In the genomic region with DNA sequence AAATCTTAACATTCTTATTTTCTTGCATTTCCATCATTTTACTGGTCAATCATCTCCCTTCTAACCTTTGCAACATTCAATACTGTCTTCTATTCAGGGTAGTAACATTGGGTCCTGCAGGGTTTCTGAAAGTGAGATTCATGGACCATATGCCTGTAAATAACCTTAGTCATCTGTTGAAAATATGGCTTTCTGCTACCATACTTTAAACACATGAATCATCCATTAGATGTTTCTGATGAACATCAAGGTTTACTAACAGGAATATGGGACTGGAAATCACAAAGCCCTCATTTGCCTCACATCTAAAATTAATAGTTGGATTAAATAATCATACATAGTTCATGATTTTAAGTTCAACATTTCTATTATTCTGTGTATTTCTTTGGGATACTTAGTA, we compare ENCODE assay signal across 15 cellular contexts.
DNase-seq lines count a peak whose midpoint lies in the region; ATAC-seq, FAIRE-seq and TF ChIP-seq lines count a peak whose summit lies in the region.
"Had no signal": no experiment of that assay in that cellular context is flagged by ENCODE, and none has a peak within 500 bp of the region (broad histone marks: within the 10 kb centered on the region; RNA-seq: fewer than 3 reads in every experiment).

No MANE protein-coding gene starts in this region.

- H3F3A ChIP-seq in SK-N-SH (replicated peaks; ENCODE audit: insufficient read depth), result peaks cover 55% of the 10 kb centered on the region

- H3K14ac ChIP-seq in neuronal stem cell (ENCODE audit: low read length), result no peak overlapping the region

- no peaks in the 10 kb centered on the region for H3K27me3 ChIP-seq in SK-N-SH (ENCODE audit: insufficient read depth)
- no peaks in the 10 kb centered on the region for H3K27me3 ChIP-seq in GM12878 (replicated peaks in 1 of 2; ENCODE audit: control insufficient read depth in 2 of 2, insufficient read depth in 2 of 2, low read length in 1 of 2)
- H3K27me3 ChIP-seq in neuronal stem cell (ENCODE audit: control insufficient read depth in 3 of 3, insufficient read depth in 3 of 3, low read depth in 1 of 3, low read length in 3 of 3), result no peaks in the 10 kb centered on the region
- H3K27me3 ChIP-seq: SJSA1 had no signal

- POLR2A ChIA-PET in SK-N-SH (lab: Yijun Ruan, JAX) (no interaction called here), GM12878 (lab: Charles Lee) (no interaction called here)

- H3K79me2 ChIP-seq in SK-N-SH (ENCODE audit: insufficient read depth) (no peaks in the 10 kb centered on the region), GM12878 (ENCODE audit: control insufficient read depth, insufficient read depth, low read length) (no peaks in the 10 kb centered on the region)

- H3K4me3 ChIP-seq in SK-N-SH (ENCODE audit: low read depth in 2 of 2, low read length in 1 of 2) (no peak overlapping the region), GM12878 (no peak overlapping the region), neuronal stem cell (ENCODE audit: low read length in 2 of 2) (no peak overlapping the region)
- H3K4me3 ChIP-seq: K562, SJSA1 had no signal

- no peak overlapping the region for H4K8ac ChIP-seq in neuronal stem cell (ENCODE audit: low read depth, low read length)

- no peak overlapping the region for H4K91ac ChIP-seq in neuronal stem cell (ENCODE audit: low read depth, low read length, poor library complexity)

- H3K27ac ChIP-seq in SK-N-SH (ENCODE audit: low read depth in 2 of 2, low read length in 1 of 2), result peak overlapping the region; percentile 59 to 90; a peak in 3 of 4 replicates
- no peak overlapping the region for H3K27ac ChIP-seq in GM12878 (ENCODE audit: control insufficient read depth, insufficient read depth)
- no peak overlapping the region for H3K27ac ChIP-seq in neuronal stem cell (replicated peaks; ENCODE audit: low read length)
- H3K27ac ChIP-seq: 22Rv1, C4-2B, SJSA1 had no signal

- SMC1A ChIA-PET in GM12878 (lab: Charles Lee; ENCODE audit: uncharacterized antibody, unreplicated experiment), result interaction anchor here (1.5 kb wide), 2 partner anchors 32 to 248 kb away, joined by 3 read pairs; no protein-coding TSS in a partner anchor

- RAD21 ChIA-PET in GM12878 (lab: Charles Lee; ENCODE audit: unreplicated experiment), result no interaction called here

- no peak overlapping the region for H3K4ac ChIP-seq in neuronal stem cell (ENCODE audit: low read length)

- intact Hi-C loops in GM12878 (cut with micrococcal nuclease; ENCODE audit: unreplicated experiment), result loop anchor here (5.0 kb wide), 1 partner anchor 74 kb away; no protein-coding TSS in a partner anchor

- no peak for TF ChIP-seq POLR2A in GM12878 (IDR thresholded peaks at IDR 0.05; ENCODE audit: low read depth, low read length)

- no peak overlapping the region for H2BK5ac ChIP-seq in neuronal stem cell (ENCODE audit: low read length)

- H2AFZ ChIP-seq in SK-N-SH (ENCODE audit: low read depth) (no peak overlapping the region), GM12878 (ENCODE audit: control insufficient read depth, low read depth, low read length) (no peak overlapping the region), neuronal stem cell (ENCODE audit: low read length) (peak overlapping the region; percentile 11)

- peak in 1 of 2 experiments; percentile 13; a peak in 1 of 4 replicates for TF ChIP-seq EP300 in SK-N-SH (IDR thresholded peaks at IDR 0.05; ENCODE audit: borderline replicate concordance in 1 of 2, low read depth in 1 of 2, low read length in 1 of 2)
- no peak for TF ChIP-seq EP300 in GM12878 (IDR thresholded peaks at IDR 0.05; ENCODE audit: borderline replicate concordance in 1 of 2, control insufficient read depth in 1 of 2, low read depth in 2 of 2, low read length in 2 of 2)

- TF ChIP-seq RAD21 in SK-N-SH (IDR thresholded peaks at IDR 0.05; ENCODE audit: low read length) (no peak), GM12878 (IDR thresholded peaks at IDR 0.05; ENCODE audit: insufficient read depth, low read depth, low read length) (no peak)

- H3K9me3 ChIP-seq in SK-N-SH (no peaks in the 10 kb centered on the region), GM12878 (replicated peaks; ENCODE audit: control insufficient read depth, insufficient read depth, low read length) (no peaks in the 10 kb centered on the region), neuronal stem cell (replicated peaks in 1 of 2; ENCODE audit: control insufficient read depth in 2 of 2, insufficient read depth in 1 of 2, low read depth in 1 of 2, low read length in 2 of 2) (no peaks in the 10 kb centered on the region)
- H3K9me3 ChIP-seq: SJSA1 had no signal

- ATAC-seq in SK-N-SH treated with all-trans-retinoic acid at 6 μM for 48 hours (no peak), HG03354 (IDR thresholded peaks at IDR 0.05; ENCODE audit: poor library complexity, severe bottlenecking, unreplicated experiment) (peak; percentile 45), GM12878 (peak; percentile 24; the same call in 2 of the 3 replicates), GM19035 (IDR thresholded peaks at IDR 0.05; ENCODE audit: unreplicated experiment) (no peak)
- ATAC-seq: K562 had no signal

- H3K4me2 ChIP-seq in SK-N-SH (no peak overlapping the region), GM12878 (ENCODE audit: control insufficient read depth, insufficient read depth) (no peak overlapping the region), neuronal stem cell (ENCODE audit: insufficient read depth, low read length, poor library complexity, severe bottlenecking) (no peak overlapping the region)

- no peaks in the 10 kb centered on the region for H3K79me1 ChIP-seq in neuronal stem cell (ENCODE audit: low read depth, low read length)

- H2AK5ac ChIP-seq in neuronal stem cell (ENCODE audit: low read depth, low read length), result no peak overlapping the region

- no TSS peak for BruUV-seq in GM12878 (replicated peaks; lab: Mats Ljungman, UMichigan)

- H3K36me3 ChIP-seq in SK-N-SH (replicated peaks in 1 of 2; ENCODE audit: control insufficient read depth in 1 of 2, insufficient read depth in 2 of 2, low read length in 1 of 2) (no peaks in the 10 kb centered on the region), GM12878 (ENCODE audit: control insufficient read depth in 2 of 2, insufficient read depth in 2 of 2, low read length in 1 of 2) (no peaks in the 10 kb centered on the region), neuronal stem cell (replicated peaks in 1 of 2; ENCODE audit: control insufficient read depth in 2 of 2, insufficient read depth in 2 of 2, low read length in 2 of 2) (no peaks in the 10 kb centered on the region)
- H3K36me3 ChIP-seq: SJSA1 had no signal

- CTCF ChIA-PET in SK-N-SH (lab: Yijun Ruan, JAX) (no interaction called here), GM12878 (lab: Yijun Ruan, JAX) (no interaction called here)

- H3K9me2 ChIP-seq in SK-N-SH, result no peaks in the 10 kb centered on the region

- H3K18ac ChIP-seq in neuronal stem cell (ENCODE audit: low read length), result no peak overlapping the region

- DNase-seq in SK-N-SH (no peak), GM12878 (ENCODE audit: low read depth, low spot score) (no peak), neuronal stem cell (ENCODE audit: low spot score) (no peak), DMS 273 (lab: John Stamatoyannopoulos, UW; ENCODE audit: unreplicated experiment) (no peak), NCI-H187 (lab: John Stamatoyannopoulos, UW) (no peak)
- DNase-seq: NCI-H187 treated with DMSO at 0.1 percent for 48 hours, SW 1271 had no signal

- in situ Hi-C loops in GM12878 (cut with MboI), result no loop called here

- no peak overlapping the region for H2BK120ac ChIP-seq in neuronal stem cell (ENCODE audit: low read depth, low read length)

- TF ChIP-seq CTCF in SK-N-SH (IDR thresholded peaks at IDR 0.05) (no peak), GM12878 (IDR thresholded peaks at IDR 0.05 in 2 of 3, conservative IDR thresholded peaks at IDR 0.05 in 1 of 3; ENCODE audit: control insufficient read depth in 2 of 3, extremely low read depth in 1 of 3, insufficient read depth in 1 of 3, low read depth in 3 of 3, low read length in 3 of 3) (no peak)

- H2BK15ac ChIP-seq in neuronal stem cell (ENCODE audit: low read length), result no peak overlapping the region

- peaks cover 10 to 51% of the 10 kb centered on the region in 2 experiments for H3K4me1 ChIP-seq in SK-N-SH (ENCODE audit: control insufficient read depth in 1 of 2, insufficient read depth in 2 of 2, low read depth in 1 of 2, low read length in 1 of 2)
- H3K4me1 ChIP-seq in GM12878 (ENCODE audit: control insufficient read depth, insufficient read depth, low read length), result no peaks in the 10 kb centered on the region
- no peaks in the 10 kb centered on the region for H3K4me1 ChIP-seq in neuronal stem cell (ENCODE audit: control insufficient read depth in 2 of 2, insufficient read depth in 1 of 2, low read depth in 1 of 2, low read length in 2 of 2)

- no peaks in the 10 kb centered on the region for H4K20me1 ChIP-seq in SK-N-SH (ENCODE audit: insufficient read depth)
- H4K20me1 ChIP-seq in GM12878 (ENCODE audit: control insufficient read depth, insufficient read depth), result no peaks in the 10 kb centered on the region

- H2BK12ac ChIP-seq in neuronal stem cell (ENCODE audit: low read length), result no peak overlapping the region

- no peak overlapping the region for H3K23ac ChIP-seq in neuronal stem cell (ENCODE audit: low read depth, low read length, poor library complexity)

- no peak for FAIRE-seq in GM12878 (lab: Jason Lieb, UNC)
- FAIRE-seq: G401.6, K562 had no signal

- no peak overlapping the region for H3K9ac ChIP-seq in SK-N-SH
- H3K9ac ChIP-seq in GM12878 (ENCODE audit: control insufficient read depth, insufficient read depth, low read length), result no peak overlapping the region
- no peak overlapping the region for H3K9ac ChIP-seq in neuronal stem cell (ENCODE audit: low read depth, low read length, poor library complexity)

TF ChIP-seq in SK-N-SH, 30 proteins besides CTCF, POLR2A, EP300 and RAD21 (continues in another document):
- peak; percentile 70; the same call in 1 of the 2 replicates for TF ChIP-seq FOSL2 (IDR thresholded peaks at IDR 0.05; ENCODE audit: borderline replicate concordance, low read depth)
- TF ChIP-seq MAX (IDR thresholded peaks at IDR 0.05; ENCODE audit: low read depth), result no peak

TF ChIP-seq in SK-N-SH treated with all-trans-retinoic acid at 6 μM for 48 hours, 23 proteins besides CTCF, POLR2A, EP300 and RAD21 (continues in another document):
- TF ChIP-seq ZNF565 (CRISPR knock-in tag; conservative IDR thresholded peaks at IDR 0.05; ENCODE audit: low read depth) (no peak), BACH2 (CRISPR knock-in tag; IDR thresholded peaks at IDR 0.05; ENCODE audit: borderline replicate concordance) (no peak)

TF ChIP-seq in GM12878, 131 proteins besides CTCF, POLR2A, EP300 and RAD21 (continues in another document):
- TF ChIP-seq IKZF2 (IDR thresholded peaks at IDR 0.05) (no peak), NFYA (IDR thresholded peaks at IDR 0.05; ENCODE audit: borderline replicate concordance, low read depth, low read length) (no peak), EZH2 (IDR thresholded peaks at IDR 0.05; ENCODE audit: borderline replicate concordance, control insufficient read depth, low read depth, low read length) (no peak), FOS (IDR thresholded peaks at IDR 0.05; ENCODE audit: borderline replicate concordance, extremely low read depth, insufficient read length) (no peak), PML (IDR thresholded peaks at IDR 0.05; ENCODE audit: low read length) (no peak)

Comparison
In these comparisons a context has a peak if more than half of its experiments do, and no peak if none do; other contexts are left out.
1. H3K27ac ChIP-seq: peak in SK-N-SH (2 of 2); none in GM12878 (single experiment) and neuronal stem cell (single experiment).
2. ATAC-seq: peak in HG03354 (single experiment) and GM12878 (single experiment); none in SK-N-SH treated with all-trans-retinoic acid at 6 μM for 48 hours (single experiment) and GM19035 (single experiment).
3. Of the 26 proteins assayed by ChIP-seq in both GM12878 and SK-N-SH: peak only in GM12878: none; only in SK-N-SH: JUND, NFIC, PBX3 and TCF12; in both: none; in neither: 21; mixed calls (peak in some experiments, not most) for 1.